8 cellular contexts compared by ENCODE assay signal in the genomic region with DNA sequence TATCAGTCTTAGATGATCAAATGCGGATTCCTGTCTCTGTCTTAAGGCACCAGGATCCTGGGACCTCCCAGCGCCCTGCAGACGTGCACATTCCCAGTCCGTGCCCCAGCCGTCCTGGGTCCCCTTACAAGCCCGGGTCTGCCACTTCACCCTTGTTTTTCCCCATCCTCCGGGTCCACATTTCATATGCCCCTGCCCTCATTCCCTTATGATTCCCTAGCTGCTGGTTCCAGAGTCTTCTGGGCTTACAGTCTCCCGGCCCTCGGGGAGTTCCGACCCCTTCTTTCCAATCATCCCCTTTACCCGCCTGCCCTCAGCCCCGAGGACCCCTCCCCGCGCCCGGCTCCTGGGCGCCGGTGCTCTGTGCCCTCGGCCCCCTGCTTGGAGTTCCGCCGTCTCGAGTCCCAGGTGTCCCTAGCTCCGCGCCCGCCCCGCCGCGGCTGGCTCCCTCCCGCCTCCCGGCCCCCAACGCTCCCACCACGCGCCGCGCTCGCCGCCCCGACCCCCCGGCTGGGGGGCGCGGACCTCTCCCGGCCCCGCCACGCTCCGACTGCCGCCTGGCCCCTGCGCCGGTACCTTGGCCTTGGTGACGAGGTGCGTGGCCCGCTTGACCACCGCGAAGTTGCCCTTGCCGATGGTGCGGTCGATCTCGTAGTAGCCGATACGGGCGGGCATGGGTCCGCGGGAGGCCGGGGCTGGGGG. TPM values are rescaled to one million over a fixed set of nuclear protein-coding genes. Genes with fewer than 3 reads are reported as not detected.
DNase-seq lines count a peak whose midpoint lies in the region; ATAC-seq and TF ChIP-seq lines count a peak whose summit lies in the region.

No MANE protein-coding gene starts in this region.

- TF ChIP-seq CTCF in AG09309 (IDR thresholded peaks at IDR 0.05; ENCODE audit: control insufficient read depth, insufficient read depth, low read depth, low read length, missing control alignments), result no peak
- TF ChIP-seq CTCF in body of pancreas (IDR thresholded peaks at IDR 0.05), result no peak

- ATAC-seq in GM18873 (IDR thresholded peaks at IDR 0.05; ENCODE audit: low FRiP score, unreplicated experiment), result peak; percentile 8
- peak; percentile 14 for ATAC-seq in HG03097 (IDR thresholded peaks at IDR 0.05; ENCODE audit: low FRiP score, unreplicated experiment)
- peak; percentile 56 for ATAC-seq in body of pancreas

- peak in 2 of 3 donors; percentile 16 to 36 for TF ChIP-seq POLR2A in body of pancreas (IDR thresholded peaks at IDR 0.05)

- intact Hi-C loops in body of pancreas (cut with DNase I), result no loop called here

- no peaks in the 10 kb centered on the region for H3K9me3 ChIP-seq in SJCRH30 (replicated peaks)
- H3K9me3 ChIP-seq in body of pancreas, result no peaks in the 10 kb centered on the region

- no peaks in the 10 kb centered on the region for H3K27me3 ChIP-seq in SJCRH30
- H3K27me3 ChIP-seq in body of pancreas, result no peaks in the 10 kb centered on the region

- H3K27ac ChIP-seq in SJCRH30 (no peak overlapping the region), body of pancreas (peak overlapping the region; percentile 98 to 99 (median 98)), skin epidermis (peak overlapping the region; percentile 87 to 100 (median 97))

- H3K4me1 ChIP-seq in SJCRH30 (no peaks in the 10 kb centered on the region; the same call in 1 of the 2 replicates), body of pancreas (peaks cover 53% of the 10 kb centered on the region)

- H3K36me3 ChIP-seq in SJCRH30, result no peaks in the 10 kb centered on the region
- H3K36me3 ChIP-seq in body of pancreas (replicated peaks in 1 of 2; ENCODE audit: insufficient read depth in 1 of 2, low read depth in 2 of 2), result no peaks in the 10 kb centered on the region

- WGBS in body of pancreas, 2 donors, result 0 to 2% methylated on average over 27 to 28 of the region's 62 CpGs

- DNase-seq in AG09309 (ENCODE audit: low read depth) (no peak), SJCRH30 (peak; percentile 18 to 38), body of pancreas (peak; percentile 47 to 63 (median 53)), iPS-NIHi7 (ENCODE audit: extremely low spot score) (peak; percentile 41), amniotic stem cell (lab: John Stamatoyannopoulos, UW) (no peak)

- H3K4me3 ChIP-seq in AG09309 (ENCODE audit: control insufficient read depth, low read depth, low read length) (peak overlapping the region; percentile 79), SJCRH30 (peak overlapping the region; percentile 74), body of pancreas (peak overlapping the region; percentile 42 to 74), skin epidermis (peak overlapping the region; percentile 58 to 93 (median 83))

RNA-seq across cellular contexts. Expression of a gene that starts 0.5 kb away (rescaled TPM):
- 8.5 and 10.0 TPM in 2 replicates for total RNA-seq in SJCRH30 (2014; rRNA removed; shearing (Covaris generic))
- 10 to 100 TPM; 24.1 to 46.1 TPM for total RNA-seq in body of pancreas

RNA-seq across cellular contexts. Expression of a gene that starts 46.4 kb away (rescaled TPM):
- total RNA-seq in SJCRH30 (2014; rRNA removed; shearing (Covaris generic)), result 70.2 and 72.8 TPM in 2 replicates
- 10 to 100 TPM; 30.0 to 44.9 TPM for total RNA-seq in body of pancreas

Comparison
In these comparisons a context has a peak if more than half of its experiments do, and no peak if none do; other contexts are left out.
1. DNase-seq: peak in SJCRH30 (2 of 2), body of pancreas (4 of 4) and iPS-NIHi7 (single experiment); none in AG09309 (single experiment) and amniotic stem cell (single experiment).
2. Peak in every context shown above with its lines, with median percentiles within 50 percentile points of each other: H3K4me3 ChIP-seq and ATAC-seq.